Comparison of ENCODE assay signal across 17 cellular contexts in genomic region chr14:90613446-90613845, GRCh38.
"Had no signal": no experiment of that assay in that cellular context is flagged by ENCODE, and none has a peak within 500 bp of the region (broad histone marks: within the 10 kb centered on the region; RNA-seq: fewer than 3 reads in every experiment).

No MANE protein-coding gene starts in this region.

- H3K4me3 Mint-ChIP-seq: activated naive CD8-positive, alpha-beta T cell; activated T-cell treated with anti-CD3 and anti-CD28 coated beads, Interleukin-2, amount 50 U/mL, for 72 hours; mesothelial cell of epicardium; natural killer cell treated with Interleukin-12 subunit alpha and Interleukin-12 subunit beta and Interleukin-15 and Interleukin-18, amount 100 ng/mL, for 72 hours; stimulated activated naive CD8-positive, alpha-beta T cell treated with anti-CD3 and anti-CD28 coated beads, Interleukin-15, amount 100 ng/mL, for 72 hours had no signal

- H3K27me3 Mint-ChIP-seq: activated naive CD8-positive, alpha-beta T cell; natural killer cell treated with Interleukin-12 subunit alpha and Interleukin-12 subunit beta and Interleukin-15 and Interleukin-18, amount 100 ng/mL, for 72 hours; progenitor cell of endocrine pancreas; stimulated activated naive CD8-positive, alpha-beta T cell treated with anti-CD3 and anti-CD28 coated beads, Interleukin-15, amount 100 ng/mL, for 72 hours had no signal

- H3K9me3 Mint-ChIP-seq: activated T-cell treated with anti-CD3 and anti-CD28 coated beads, Interleukin-2, amount 50 U/mL, for 72 hours; mesothelial cell of epicardium; natural killer cell treated with Interleukin-12 subunit alpha and Interleukin-12 subunit beta and Interleukin-15 and Interleukin-18, amount 100 ng/mL, for 72 hours; stimulated activated naive CD8-positive, alpha-beta T cell treated with anti-CD3 and anti-CD28 coated beads, Interleukin-15, amount 100 ng/mL, for 72 hours had no signal

- H3K4me3 ChIP-seq: cardiac muscle cell, lung, skin epidermis, testis, upper lobe of left lung had no signal

- H3K36me3 Mint-ChIP-seq: activated naive CD8-positive, alpha-beta T cell; natural killer cell treated with Interleukin-12 subunit alpha and Interleukin-12 subunit beta and Interleukin-15 and Interleukin-18, amount 100 ng/mL, for 72 hours had no signal

- H3K36me3 ChIP-seq: cardiac muscle cell had no signal

- H3K27me3 ChIP-seq: cardiac muscle cell, testis, upper lobe of left lung had no signal

- ATAC-seq: activated T-cell treated with anti-CD3 and anti-CD28 coated beads, Interleukin-2, amount 50 U/mL, for 72 hours; natural killer cell treated with Interleukin-12 subunit alpha and Interleukin-12 subunit beta and Interleukin-15 and Interleukin-18, amount 100 ng/mL, for 72 hours; stimulated activated naive CD8-positive, alpha-beta T cell treated with anti-CD3 and anti-CD28 coated beads, Interleukin-15, amount 100 ng/mL, for 72 hours had no signal

- DNase-seq: activated CD4-positive, alpha-beta T cell treated with anti-CD3 and anti-CD28 coated beads, Interleukin-2, amount 50 U/mL, for 4 hours; activated gamma-delta T cell; activated T-cell treated with anti-CD3 and anti-CD28 coated beads, Interleukin-2, amount 50 U/mL, for 72 hours; right cardiac atrium; stimulated activated CD4-positive, alpha-beta T cell treated with anti-CD3 and anti-CD28 coated beads, Interleukin-2, amount 100 ng/mL, for 48 hours; stimulated activated naive CD8-positive, alpha-beta T cell treated with anti-CD3 and anti-CD28 coated beads, Interleukin-15, amount 100 ng/mL, for 72 hours; SW 1271; T-helper 2 cell; testis; upper lobe of left lung had no signal

- H3K4me1 ChIP-seq: testis had no signal

- H3K27ac Mint-ChIP-seq: activated naive CD8-positive, alpha-beta T cell; activated T-cell treated with anti-CD3 and anti-CD28 coated beads, Interleukin-2, amount 50 U/mL, for 72 hours; mesothelial cell of epicardium; natural killer cell treated with Interleukin-12 subunit alpha and Interleukin-12 subunit beta and Interleukin-15 and Interleukin-18, amount 100 ng/mL, for 72 hours; progenitor cell of endocrine pancreas had no signal

- H3K27ac ChIP-seq: cardiac muscle cell, skin epidermis, testis had no signal

- H3K9me3 ChIP-seq: testis, upper lobe of left lung had no signal
